ENCODE assay signal across 29 cellular contexts in the genomic region with DNA sequence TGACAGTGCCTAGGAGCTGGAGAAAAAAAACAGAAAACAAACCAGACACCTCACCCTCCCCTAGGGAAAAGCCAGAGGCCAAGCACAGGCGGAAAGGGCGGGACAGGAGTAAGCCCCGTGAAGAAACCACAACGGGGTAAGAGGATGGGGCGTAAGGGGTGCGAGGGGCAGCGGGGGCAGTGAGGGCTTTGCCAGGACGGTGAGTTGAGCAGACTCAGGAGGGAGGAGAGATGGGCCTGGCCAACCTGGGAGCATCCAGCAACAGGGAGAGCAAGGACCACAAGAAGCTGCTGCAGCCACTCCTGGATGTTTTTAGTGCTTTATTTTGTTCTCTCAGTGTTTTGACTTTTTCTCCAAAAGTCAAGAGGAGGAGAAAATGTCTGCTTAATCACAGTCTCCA.
"Had no signal": no experiment of that assay in that cellular context is flagged by ENCODE, and none has a peak within 500 bp of the region (broad histone marks: within the 10 kb centered on the region; RNA-seq: fewer than 3 reads in every experiment).

No MANE protein-coding gene starts in this region.

- H3K4me1 ChIP-seq: ascending aorta, body of pancreas had no signal

- H3K27ac ChIP-seq: ascending aorta, body of pancreas, SJCRH30, VCaP had no signal

- H3K36me3 ChIP-seq: ascending aorta, MG63, SJCRH30 had no signal

- H3K9me3 ChIP-seq: ascending aorta, MG63, SJCRH30, SK-N-SH had no signal

- H3K4me3 ChIP-seq: ascending aorta, body of pancreas, MG63, SJCRH30 had no signal

- H3K27ac Mint-ChIP-seq: activated CD4-positive, alpha-beta T cell treated with anti-CD3 and anti-CD28 coated beads for 36 hours; activated CD8-positive, alpha-beta T cell treated with anti-CD3 and anti-CD28 coated beads, Interleukin-2, amount 10 ng/mL, durations not matched to agents 7 days and 5 days; activated naive CD4-positive, alpha-beta T cell treated with anti-CD3 and anti-CD28 coated beads, Interleukin-2, amount 50 U/mL, for 72 hours; activated naive CD8-positive, alpha-beta T cell treated with anti-CD3 and anti-CD28 coated beads, Interleukin-2, amount 50 U/mL, for 24 hours; activated T-cell treated with anti-CD3 and anti-CD28 coated beads, Interleukin-2, amount 50 U/mL, for 72 hours had no signal

- H3K4me2 ChIP-seq: SK-N-SH had no signal

- H3K9ac ChIP-seq: SK-N-SH had no signal

- H3K4me1 Mint-ChIP-seq: activated CD4-positive, alpha-beta T cell treated with anti-CD3 and anti-CD28 coated beads for 36 hours; activated naive CD8-positive, alpha-beta T cell treated with anti-CD3 and anti-CD28 coated beads, Interleukin-2, amount 50 U/mL, for 24 hours; central memory CD8-positive, alpha-beta T cell had no signal

- H3K9me3 Mint-ChIP-seq: activated naive CD8-positive, alpha-beta T cell treated with anti-CD3 and anti-CD28 coated beads, Interleukin-2, amount 50 U/mL, for 24 hours had no signal

- DNase-seq: activated CD4-positive, alpha-beta T cell treated with anti-CD3 and anti-CD28 coated beads for 36 hours; activated CD4-positive, alpha-beta T cell treated with anti-CD3 and anti-CD28 coated beads, Interleukin-2, amount 50 U/mL, for 1 hour; activated CD4-positive, CD25-positive, alpha-beta regulatory T cell; activated CD8-positive, alpha-beta T cell treated with anti-CD3 and anti-CD28 coated beads, Interleukin-2, amount 10 ng/mL, durations not matched to agents 7 days and 5 days; activated naive CD4-positive, alpha-beta T cell treated with Interleukin-2 at 50 U/mL for 16 hours; activated naive CD8-positive, alpha-beta T cell treated with anti-CD3 and anti-CD28 coated beads, Interleukin-2, amount 50 U/mL, for 24 hours; activated T-cell treated with anti-CD3 and anti-CD28 coated beads, Interleukin-2, amount 50 U/mL, for 72 hours; amniotic stem cell; body of pancreas; MG63; MV-4-11; NCI-H1092 treated with DMSO at 0.1 percent for 48 hours; NCI-H1436; NCI-H1694 treated with DMSO at 0.1 percent for 48 hours; NCI-H2029 treated with DMSO at 0.1 percent for 48 hours; NCI-H345; NCI-H510A treated with DMSO at 0.1 percent for 48 hours; NCI-H69; NK-92 treated with Interleukin-12 subunit alpha and Interleukin-12 subunit beta, amount 100 ng/mL, for 24 hours; OCI-M1; RPMI8226; SK-N-SH; T-helper 1 cell had no signal

- H3K27me3 ChIP-seq: ascending aorta, body of pancreas, MG63, SJCRH30 had no signal

- H3K36me3 Mint-ChIP-seq: activated naive CD4-positive, alpha-beta T cell treated with anti-CD3 and anti-CD28 coated beads, Interleukin-2, amount 50 U/mL, for 72 hours had no signal

- H3K27me3 Mint-ChIP-seq: activated naive CD8-positive, alpha-beta T cell treated with anti-CD3 and anti-CD28 coated beads, Interleukin-2, amount 50 U/mL, for 24 hours; central memory CD8-positive, alpha-beta T cell had no signal

- FAIRE-seq: bronchial epithelial cell had no signal

- H3K4me3 Mint-ChIP-seq: activated CD4-positive, alpha-beta T cell treated with anti-CD3 and anti-CD28 coated beads for 36 hours; activated CD8-positive, alpha-beta T cell treated with anti-CD3 and anti-CD28 coated beads, Interleukin-2, amount 10 ng/mL, durations not matched to agents 7 days and 5 days; activated naive CD8-positive, alpha-beta T cell treated with anti-CD3 and anti-CD28 coated beads, Interleukin-2, amount 50 U/mL, for 24 hours; activated T-cell treated with anti-CD3 and anti-CD28 coated beads, Interleukin-2, amount 50 U/mL, for 72 hours; central memory CD8-positive, alpha-beta T cell had no signal
